Comparison of ENCODE assay signal across 9 cellular contexts in the genomic region with DNA sequence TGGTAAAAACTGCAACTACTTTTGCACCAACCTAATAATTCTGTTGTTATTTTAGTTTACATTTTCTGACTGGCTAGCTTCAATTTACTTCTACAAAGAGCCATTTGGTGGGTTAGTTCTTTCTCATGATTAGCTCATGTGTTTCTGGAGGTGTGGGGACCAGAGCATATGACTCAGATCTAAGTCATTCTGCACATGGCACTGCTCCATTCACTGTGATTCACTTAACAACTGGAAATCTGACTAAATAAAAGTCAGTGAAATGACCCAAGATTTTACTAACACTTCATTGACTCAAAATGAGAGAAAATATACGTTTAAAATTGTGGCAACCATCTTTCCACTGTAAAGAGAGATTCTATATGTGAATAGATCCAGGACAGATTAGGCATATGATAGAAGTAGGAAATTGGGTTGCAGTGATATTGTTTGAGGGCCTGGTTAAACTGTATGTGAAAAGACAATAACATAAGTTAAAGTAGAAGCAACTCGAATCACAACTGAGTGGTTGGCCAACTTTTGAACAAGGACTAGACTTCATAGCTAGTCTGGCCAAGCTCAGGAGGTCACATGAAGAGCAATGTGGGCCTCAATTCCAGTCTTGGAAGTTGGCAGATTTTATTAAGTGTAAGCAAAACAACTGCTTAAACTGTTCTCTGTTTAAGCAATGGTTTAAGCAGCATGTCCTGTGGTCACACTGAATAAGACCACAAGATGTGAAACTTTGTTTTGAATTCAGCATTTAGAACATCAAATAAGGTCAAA.
DNase-seq lines count a peak whose midpoint lies in the region; ATAC-seq and TF ChIP-seq lines count a peak whose summit lies in the region.
"Had no signal": no experiment of that assay in that cellular context is flagged by ENCODE, and none has a peak within 500 bp of the region (broad histone marks: within the 10 kb centered on the region; RNA-seq: fewer than 3 reads in every experiment).

No MANE protein-coding gene starts in this region.

- H3K56ac ChIP-seq in H9 (ENCODE audit: insufficient read length, low read depth, low read length), result no peak overlapping the region

- H3K23me2 ChIP-seq in H9 (ENCODE audit: insufficient read length, low read depth, low read length, poor library complexity, severe bottlenecking), result no peaks in the 10 kb centered on the region

- in situ Hi-C loops in HAP-1 (cut with MboI; ENCODE audit: low sequenced_read_pairs), result no loop called here

- TF ChIP-seq CTCF in H9 (conservative IDR thresholded peaks at IDR 0.05), result no peak

- no peak overlapping the region for H3K4me3 Mint-ChIP-seq in activated T-helper 2 cell treated with anti-CD3 and anti-CD28 coated beads, Interferon-gamma antibody, Interleukin-2, Interleukin-4, amounts not matched to agents 10 μg/mL and 5 μg/mL and 100 μg/mL, durations not matched to agents 14 hours and 24 hours and 36 hours (ENCODE audit: low read depth)
- no peak overlapping the region for H3K4me3 Mint-ChIP-seq in H9

- H4K8ac ChIP-seq in H9 (replicated peaks; ENCODE audit: insufficient read length, low read depth, low read length), result no peak overlapping the region

- H3K14ac ChIP-seq in H9 (ENCODE audit: insufficient read depth, low read length), result no peak overlapping the region

- H3K79me2 ChIP-seq in H9 (ENCODE audit: insufficient read depth, low read length), result no peaks in the 10 kb centered on the region
- H3K79me2 ChIP-seq: parathyroid adenoma had no signal

- no peaks in the 10 kb centered on the region for H4K20me1 ChIP-seq in H9 (ENCODE audit: control insufficient read depth, insufficient read depth, insufficient read length)

- H3K18ac ChIP-seq in H9 (ENCODE audit: insufficient read length, low read depth, low read length), result no peak overlapping the region

- no peak overlapping the region for H3K23ac ChIP-seq in H9 (ENCODE audit: insufficient read length, low read depth, low read length)

- H4K5ac ChIP-seq in H9 (ENCODE audit: insufficient read length, low read depth, low read length), result no peak overlapping the region

- no peak overlapping the region for H3K27ac ChIP-seq in H9 (ENCODE audit: insufficient read length, low read depth, low read length)
- H3K27ac ChIP-seq: parathyroid adenoma had no signal

- H2BK5ac ChIP-seq in H9 (ENCODE audit: insufficient read length, low read length), result no peak overlapping the region

- H3K4me3 ChIP-seq in HAP-1, result no peak overlapping the region

- H3K27ac Mint-ChIP-seq in activated T-helper 2 cell treated with anti-CD3 and anti-CD28 coated beads, Interferon-gamma antibody, Interleukin-2, Interleukin-4, amounts not matched to agents 10 μg/mL and 5 μg/mL and 100 μg/mL, durations not matched to agents 14 hours and 24 hours and 36 hours, result peak overlapping the region; percentile 93
- H3K27ac Mint-ChIP-seq in H9, result no peak overlapping the region

- H3K4ac ChIP-seq in H9 (ENCODE audit: low read depth, low read length), result no peak overlapping the region

- WGBS in H9 (ENCODE audit: extremely low coverage, insufficient read length, low lambda C conversion rate), result no CpG with 5 or more reads among the region's 2 CpGs

- H2BK120ac ChIP-seq in H9 (ENCODE audit: low read depth, low read length, poor library complexity, severe bottlenecking), result no peak overlapping the region

- H3K79me1 ChIP-seq in H9 (ENCODE audit: insufficient read depth, low read depth, low read length, poor library complexity, severe bottlenecking), result no peaks in the 10 kb centered on the region

- H3K4me2 ChIP-seq in H9 (ENCODE audit: insufficient read depth, insufficient read length, low read length), result no peak overlapping the region

- intact Hi-C loops in activated T-helper 2 cell treated with anti-CD3 and anti-CD28 coated beads, Interferon-gamma antibody, Interleukin-2, Interleukin-4, amounts not matched to agents 10 μg/mL and 5 μg/mL and 100 μg/mL, durations not matched to agents 14 hours and 24 hours and 36 hours (cut with micrococcal nuclease), result loop anchor here (1.0 to 10.0 kb wide), 4 partner anchors 57 to 208 kb away; a partner anchor contains a TSS

- H3K36me3 ChIP-seq in HAP-1 (replicated peaks), result no peaks in the 10 kb centered on the region

- H3K27me3 ChIP-seq in H9 (ENCODE audit: insufficient read depth, low read length) (no peaks in the 10 kb centered on the region), HAP-1 (ENCODE audit: low read depth) (no peaks in the 10 kb centered on the region)

- peaks cover 10% of the 10 kb centered on the region for H3K36me3 Mint-ChIP-seq in activated T-helper 2 cell treated with anti-CD3 and anti-CD28 coated beads, Interferon-gamma antibody, Interleukin-2, Interleukin-4, amounts not matched to agents 10 μg/mL and 5 μg/mL and 100 μg/mL, durations not matched to agents 14 hours and 24 hours and 36 hours (ENCODE audit: low read depth)
- peaks cover 0 to 4% (median 0%) of the 10 kb centered on the region in 3 experiments; a peak in 3 of 7 replicates for H3K36me3 Mint-ChIP-seq in H9 (ENCODE audit: insufficient read depth in 1 of 3, low read depth in 3 of 3)

- no peaks in the 10 kb centered on the region for H3K9me3 ChIP-seq in H9 (ENCODE audit: control insufficient read depth, low read depth, low read length)
- no peaks in the 10 kb centered on the region for H3K9me3 ChIP-seq in HAP-1

- H3K9ac ChIP-seq in H9 (ENCODE audit: extremely low read depth, insufficient read length, low read length), result no peak overlapping the region
- H3K9ac ChIP-seq: parathyroid adenoma had no signal

- H2BK15ac ChIP-seq in H9 (ENCODE audit: low read depth, low read length), result no peak overlapping the region

- peaks cover 24% of the 10 kb centered on the region for H3K9me3 Mint-ChIP-seq in activated T-helper 2 cell treated with anti-CD3 and anti-CD28 coated beads, Interferon-gamma antibody, Interleukin-2, Interleukin-4, amounts not matched to agents 10 μg/mL and 5 μg/mL and 100 μg/mL, durations not matched to agents 14 hours and 24 hours and 36 hours
- H3K9me3 Mint-ChIP-seq in H9, result peaks cover 4% of the 10 kb centered on the region in 2 experiments; a peak in 4 of 5 replicates

- H3K4me1 ChIP-seq in H9 (ENCODE audit: insufficient read depth, low read length) (no peaks in the 10 kb centered on the region; the same call in 1 of the 2 replicates), HAP-1 (no peaks in the 10 kb centered on the region)
- H3K4me1 ChIP-seq: parathyroid adenoma had no signal

- no peak overlapping the region for H2AFZ ChIP-seq in H9 (ENCODE audit: low read length)
- H2AFZ ChIP-seq: parathyroid adenoma had no signal

- H4K91ac ChIP-seq in H9 (ENCODE audit: insufficient read length, low read depth, low read length), result no peak overlapping the region

- ATAC-seq in HG02759 (IDR thresholded peaks at IDR 0.05; ENCODE audit: unreplicated experiment), result peak; percentile 55
- ATAC-seq in HG03097 (IDR thresholded peaks at IDR 0.05; ENCODE audit: low FRiP score, unreplicated experiment), result no peak

- no peaks in the 10 kb centered on the region for H3K27me3 Mint-ChIP-seq in activated T-helper 2 cell treated with anti-CD3 and anti-CD28 coated beads, Interferon-gamma antibody, Interleukin-2, Interleukin-4, amounts not matched to agents 10 μg/mL and 5 μg/mL and 100 μg/mL, durations not matched to agents 14 hours and 24 hours and 36 hours (ENCODE audit: low read depth)
- no peaks in the 10 kb centered on the region for H3K27me3 Mint-ChIP-seq in H9 (ENCODE audit: low read depth)

- no peak overlapping the region for H3T11ph ChIP-seq in H9 (ENCODE audit: low read length)

- H3K4me1 Mint-ChIP-seq in activated T-helper 2 cell treated with anti-CD3 and anti-CD28 coated beads, Interferon-gamma antibody, Interleukin-2, Interleukin-4, amounts not matched to agents 10 μg/mL and 5 μg/mL and 100 μg/mL, durations not matched to agents 14 hours and 24 hours and 36 hours (ENCODE audit: low read depth), result peaks cover 40% of the 10 kb centered on the region
- peaks cover 10 to 11% of the 10 kb centered on the region in 2 experiments for H3K4me1 Mint-ChIP-seq in H9

- H2BK20ac ChIP-seq in H9 (ENCODE audit: low read depth, low read length, poor library complexity, severe bottlenecking), result no peak overlapping the region

- H2AK5ac ChIP-seq in H9 (ENCODE audit: insufficient read length, low read length), result no peak overlapping the region

- DNase-seq in COLO829 (ENCODE audit: low spot score) (peak; percentile 71), kidney glomerular epithelial cell (lab: John Stamatoyannopoulos, UW) (peak; percentile 80), H9 (no peak), NCI-H510A (lab: John Stamatoyannopoulos, UW) (no peak), HAP-1 (ENCODE audit: low spot score in 2 of 2) (no peak)
- no peak for DNase-seq in activated T-helper 2 cell treated with anti-CD3 and anti-CD28 coated beads, Interferon-gamma antibody, Interleukin-2, Interleukin-4, amounts not matched to agents 10 μg/mL and 5 μg/mL and 100 μg/mL, durations not matched to agents 14 hours and 24 hours and 36 hours (ENCODE audit: low spot score)

- no peak overlapping the region for H2BK12ac ChIP-seq in H9 (ENCODE audit: insufficient read length, low read depth, low read length)

Comparison
In these comparisons a context has a peak if more than half of its experiments do, and no peak if none do; other contexts are left out.
1. DNase-seq: peak in COLO829 (single experiment) and kidney glomerular epithelial cell (single experiment); none in activated T-helper 2 cell treated with anti-CD3 and anti-CD28 coated beads, Interferon-gamma antibody, Interleukin-2, Interleukin-4, amounts not matched to agents 10 μg/mL and 5 μg/mL and 100 μg/mL, durations not matched to agents 14 hours and 24 hours and 36 hours (single experiment), H9 (single experiment), NCI-H510A (single experiment) and HAP-1 (0 of 2).